ENCODE assay signal across 17 cellular contexts in the genomic region with DNA sequence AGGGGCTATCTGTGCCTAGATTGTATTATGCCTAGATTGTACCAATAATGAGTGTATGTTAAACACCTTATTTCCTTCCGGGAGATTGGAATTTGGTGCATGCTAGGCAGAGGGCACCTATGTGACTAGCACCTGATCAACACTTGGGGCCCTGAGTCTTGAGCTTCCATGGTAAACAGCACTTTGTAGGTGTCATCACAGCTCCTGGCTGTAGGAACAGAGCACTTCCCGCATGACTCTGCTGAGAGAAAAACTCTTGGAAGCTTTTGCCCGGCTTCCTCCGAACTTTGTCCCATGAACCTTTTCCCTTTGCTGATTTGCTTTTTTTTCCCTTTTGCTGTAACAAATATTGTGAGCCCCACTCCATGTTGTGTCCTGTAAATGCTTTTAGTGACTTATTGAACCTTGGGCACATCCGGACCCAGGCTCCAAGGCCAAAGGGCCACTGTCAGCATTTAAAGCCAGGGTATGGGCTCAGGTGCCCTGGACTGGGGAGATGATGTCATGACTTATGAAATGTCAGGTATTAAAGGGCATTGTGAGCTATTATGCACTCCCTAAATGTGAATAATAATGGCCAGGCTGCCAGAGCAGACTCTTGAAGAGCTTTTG.
DNase-seq lines count a peak whose midpoint lies in the region; ATAC-seq, FAIRE-seq and TF ChIP-seq lines count a peak whose summit lies in the region.
"Had no signal": no experiment of that assay in that cellular context is flagged by ENCODE, and none has a peak within 500 bp of the region (broad histone marks: within the 10 kb centered on the region; RNA-seq: fewer than 3 reads in every experiment).

No MANE protein-coding gene starts in this region.

- POLR2A ChIA-PET in HepG2 (lab: Yijun Ruan, JAX), result no interaction called here

- H3K9me3 Mint-ChIP-seq in mesothelial cell of epicardium, result no peaks in the 10 kb centered on the region
- H3K9me3 Mint-ChIP-seq: CD14-positive monocyte; CD4-positive, alpha-beta memory T cell; H9 had no signal

- no peaks in the 10 kb centered on the region for H3K36me3 ChIP-seq in HepG2 (replicated peaks in 1 of 2; ENCODE audit: control insufficient read depth in 1 of 2, insufficient read depth in 2 of 2, low read length in 2 of 2)

- no peak for TF ChIP-seq POLR2A in HepG2 (IDR thresholded peaks at IDR 0.05; ENCODE audit: insufficient read depth in 1 of 2, low read depth in 2 of 2, low read length in 2 of 2)
- no peak for TF ChIP-seq POLR2A in GM12892 (IDR thresholded peaks at IDR 0.05; ENCODE audit: low read depth, low read length)

- peaks cover 5% of the 10 kb centered on the region for H3K36me3 Mint-ChIP-seq in mesothelial cell of epicardium
- H3K36me3 Mint-ChIP-seq: CD14-positive monocyte; CD4-positive, alpha-beta memory T cell had no signal

- TF ChIP-seq EP300 in HepG2 (IDR thresholded peaks at IDR 0.05; ENCODE audit: low read depth in 2 of 2, low read length in 2 of 2) (no peak; a peak in 1 of 4 replicates), HepG2 (CRISPR knock-in tag; IDR thresholded peaks at IDR 0.05; ENCODE audit: borderline replicate concordance) (no peak)

- H3K4me1 Mint-ChIP-seq in mesothelial cell of epicardium, result peaks cover 47% of the 10 kb centered on the region
- H3K4me1 Mint-ChIP-seq: CD14-positive monocyte; CD4-positive, alpha-beta memory T cell had no signal

- WGBS in HepG2 (ENCODE audit: low lambda C conversion rate), result 0% methylated on average over 4 of the region's 5 CpGs

- FAIRE-seq in HepG2 (lab: Jason Lieb, UNC), result no peak
- FAIRE-seq in GM12892 (lab: Jason Lieb, UNC), result no peak
- FAIRE-seq: H1, HTR-8/SVneo had no signal

- peak overlapping the region; percentile 30; the same call in 1 of the 2 replicates for H3K4me2 ChIP-seq in HepG2 (ENCODE audit: low read depth, low read length)
- H3K4me2 ChIP-seq: BLaER1 had no signal

- TF ChIP-seq RAD21 in HepG2 (CRISPR knock-in tag; IDR thresholded peaks at IDR 0.05), result no peak

- in situ Hi-C loops in HepG2 (cut with HindIII; ENCODE audit: extremely low pct_ligation_motif_present, low pct_unique_long_range_greater_than_20kb), result no loop called here

- peak; percentile 81 for ATAC-seq in HepG2

- no peaks in the 10 kb centered on the region for H3K9me3 ChIP-seq in HepG2 (ENCODE audit: low read length)
- H3K9me3 ChIP-seq: BLaER1 had no signal

- H3K27ac ChIP-seq in HepG2 (ENCODE audit: extremely low read length, insufficient read depth, low read length), result peak overlapping the region; percentile 63
- H3K27ac ChIP-seq: 22Rv1, BLaER1 had no signal

- H3K4me1 ChIP-seq in HepG2 (ENCODE audit: insufficient read depth, low read length), result peaks cover 30% of the 10 kb centered on the region

- DNase-seq in NCI-H510A treated with DMSO at 0.1 percent for 48 hours (lab: John Stamatoyannopoulos, UW) (peak; percentile 16), NCI-H510A (lab: John Stamatoyannopoulos, UW) (no peak), HepG2 (ENCODE audit: low spot score) (peak; percentile 34), mesothelial cell of epicardium (ENCODE audit: low spot score in 2 of 2, unreplicated experiment in 2 of 2) (no peak), GM12892 (ENCODE audit: insufficient read length) (no peak), cardiac septum (ENCODE audit: low spot score) (no peak), NCI-H748 (lab: John Stamatoyannopoulos, UW; ENCODE audit: unreplicated experiment) (no peak), NCI-H446 treated with DMSO at 0.1 percent for 48 hours (lab: John Stamatoyannopoulos, UW) (no peak)
- DNase-seq: CD4-positive, alpha-beta memory T cell; DMS153; GF-D8; H9 had no signal

- H3K27me3 ChIP-seq in HepG2 (ENCODE audit: control insufficient read depth in 1 of 2, insufficient read depth in 2 of 2, low read length in 2 of 2), result no peaks in the 10 kb centered on the region
- H3K27me3 ChIP-seq: BLaER1 had no signal

- no peaks in the 10 kb centered on the region for H3K27me3 Mint-ChIP-seq in mesothelial cell of epicardium (ENCODE audit: low read depth)

- intact Hi-C loops in HepG2 (cut with micrococcal nuclease; ENCODE audit: unreplicated experiment) (no loop called here), cardiac septum (cut with DNase I) (loop anchor here (5.0 kb wide), 1 partner anchor 402 kb away; no protein-coding TSS in a partner anchor)

- no peak overlapping the region for H3K4me3 ChIP-seq in HepG2 (replicated peaks in 1 of 3; ENCODE audit: insufficient read depth in 1 of 3, low read depth in 2 of 3, low read length in 3 of 3)
- H3K4me3 ChIP-seq: BLaER1 had no signal

- no peaks in the 10 kb centered on the region for H4K20me1 ChIP-seq in HepG2 (ENCODE audit: insufficient read depth, low read length)

- CTCF ChIA-PET in HepG2 (lab: Yijun Ruan, JAX; ENCODE audit: low intra/inter-chr PET ratio, low total read pairs), result no interaction called here

- peak overlapping the region; percentile 7 for H3K27ac Mint-ChIP-seq in mesothelial cell of epicardium
- H3K27ac Mint-ChIP-seq: CD14-positive monocyte; CD4-positive, alpha-beta memory T cell had no signal

- H3K9ac ChIP-seq in HepG2 (ENCODE audit: insufficient read depth, low read depth, low read length), result no peak overlapping the region
- H3K9ac ChIP-seq: BLaER1 had no signal

- H3K79me2 ChIP-seq in HepG2 (ENCODE audit: insufficient read depth, low read length), result no peaks in the 10 kb centered on the region

- no peak overlapping the region for H3K4me3 Mint-ChIP-seq in mesothelial cell of epicardium
- H3K4me3 Mint-ChIP-seq: CD4-positive, alpha-beta memory T cell; H9 had no signal

- TF ChIP-seq CTCF in HepG2 (CRISPR knock-in tag; IDR thresholded peaks at IDR 0.05) (no peak), mesothelial cell of epicardium (IDR thresholded peaks at IDR 0.05; ENCODE audit: unreplicated experiment) (no peak)

- H2AFZ ChIP-seq in HepG2 (ENCODE audit: low read length), result no peak overlapping the region

- no TSS peak for BruUV-seq in HepG2 (replicated peaks; lab: Mats Ljungman, UMichigan)

TF ChIP-seq in HepG2, 621 proteins besides CTCF, POLR2A, EP300 and RAD21 (continues in another document):
- 0 out of 2 replicates have a peak, but pooled peaks have one; percentile 4 for TF ChIP-seq CEBPG (CRISPR knock-in tag; IDR thresholded peaks at IDR 0.05)
- TF ChIP-seq SOX6 (IDR thresholded peaks at IDR 0.05), result no peak
- TF ChIP-seq SOX6 (CRISPR knock-in tag; IDR thresholded peaks at IDR 0.05), result 0 out of 2 replicates have a peak, but pooled peaks have one; percentile 10
- TF ChIP-seq MAFF (IDR thresholded peaks at IDR 0.05; ENCODE audit: low read depth, low read length), result peak; percentile 77
- TF ChIP-seq MAF1 (CRISPR knock-in tag; IDR thresholded peaks at IDR 0.05; ENCODE audit: borderline replicate concordance), result no peak
- TF ChIP-seq WIZ (CRISPR knock-in tag; IDR thresholded peaks at IDR 0.05), result 0 out of 2 replicates have a peak, but pooled peaks have one; percentile 49
- peak; percentile 37; the same call in 1 of the 2 replicates for TF ChIP-seq FOXA3 (CRISPR knock-in tag; IDR thresholded peaks at IDR 0.05)
- TF ChIP-seq, protein P1, sequence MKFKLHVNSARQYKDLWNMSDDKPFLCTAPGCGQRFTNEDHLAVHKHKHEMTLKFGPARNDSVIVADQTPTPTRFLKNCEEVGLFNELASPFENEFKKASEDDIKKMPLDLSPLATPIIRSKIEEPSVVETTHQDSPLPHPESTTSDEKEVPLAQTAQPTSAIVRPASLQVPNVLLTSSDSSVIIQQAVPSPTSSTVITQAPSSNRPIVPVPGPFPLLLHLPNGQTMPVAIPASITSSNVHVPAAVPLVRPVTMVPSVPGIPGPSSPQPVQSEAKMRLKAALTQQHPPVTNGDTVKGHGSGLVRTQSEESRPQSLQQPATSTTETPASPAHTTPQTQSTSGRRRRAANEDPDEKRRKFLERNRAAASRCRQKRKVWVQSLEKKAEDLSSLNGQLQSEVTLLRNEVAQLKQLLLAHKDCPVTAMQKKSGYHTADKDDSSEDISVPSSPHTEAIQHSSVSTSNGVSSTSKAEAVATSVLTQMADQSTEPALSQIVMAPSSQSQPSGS (CRISPR knock-in tag; IDR thresholded peaks at IDR 0.05), result peak; percentile 41; the same call in 1 of the 2 replicates
- TF ChIP-seq FOXK1 (CRISPR knock-in tag; IDR thresholded peaks at IDR 0.05; ENCODE audit: borderline replicate concordance, low read depth), result peak; percentile 35; the same call in 1 of the 2 replicates
- peak; percentile 83 to 84 for TF ChIP-seq MAFK (conservative IDR thresholded peaks at IDR 0.05 in 1 of 2, IDR thresholded peaks at IDR 0.05 in 1 of 2; ENCODE audit: low read length in 2 of 2)
- TF ChIP-seq FOXP1 (IDR thresholded peaks at IDR 0.05), result no peak
- peak; percentile 9; the same call in 1 of the 2 replicates for TF ChIP-seq FOXP1 (CRISPR knock-in tag; IDR thresholded peaks at IDR 0.05)
- TF ChIP-seq, protein P2, sequence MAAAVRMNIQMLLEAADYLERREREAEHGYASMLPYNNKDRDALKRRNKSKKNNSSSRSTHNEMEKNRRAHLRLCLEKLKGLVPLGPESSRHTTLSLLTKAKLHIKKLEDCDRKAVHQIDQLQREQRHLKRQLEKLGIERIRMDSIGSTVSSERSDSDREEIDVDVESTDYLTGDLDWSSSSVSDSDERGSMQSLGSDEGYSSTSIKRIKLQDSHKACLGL (CRISPR knock-in tag; IDR thresholded peaks at IDR 0.05), result no peak
- no peak for TF ChIP-seq ZNF383 (CRISPR knock-in tag; IDR thresholded peaks at IDR 0.05; ENCODE audit: borderline replicate concordance)
- TF ChIP-seq ATF1 (CRISPR knock-in tag; IDR thresholded peaks at IDR 0.05), result 0 out of 2 replicates have a peak, but pooled peaks have one; percentile 18
- TF ChIP-seq, protein P3, sequence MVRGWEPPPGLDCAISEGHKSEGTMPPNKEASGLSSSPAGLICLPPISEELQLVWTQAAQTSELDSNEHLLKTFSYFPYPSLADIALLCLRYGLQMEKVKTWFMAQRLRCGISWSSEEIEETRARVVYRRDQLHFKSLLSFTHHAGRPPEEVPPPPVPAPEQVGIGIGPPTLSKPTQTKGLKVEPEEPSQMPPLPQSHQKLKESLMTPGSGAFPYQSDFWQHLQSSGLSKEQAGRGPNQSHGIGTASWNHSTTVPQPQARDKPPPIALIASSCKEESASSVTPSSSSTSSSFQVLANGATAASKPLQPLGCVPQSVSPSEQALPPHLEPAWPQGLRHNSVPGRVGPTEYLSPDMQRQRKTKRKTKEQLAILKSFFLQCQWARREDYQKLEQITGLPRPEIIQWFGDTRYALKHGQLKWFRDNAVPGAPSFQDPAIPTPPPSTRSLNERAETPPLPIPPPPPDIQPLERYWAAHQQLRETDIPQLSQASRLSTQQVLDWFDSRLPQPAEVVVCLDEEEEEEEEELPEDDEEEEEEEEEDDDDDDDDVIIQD (CRISPR knock-in tag; IDR thresholded peaks at IDR 0.05; ENCODE audit: low read depth), result 0 out of 2 replicates have a peak, but pooled peaks have one; percentile 34
- TF ChIP-seq NR2C2 (CRISPR knock-in tag; IDR thresholded peaks at IDR 0.05; ENCODE audit: borderline replicate concordance), result no peak
- peak; percentile 78 for TF ChIP-seq ATF7 (IDR thresholded peaks at IDR 0.05)
- TF ChIP-seq ATF7 (CRISPR knock-in tag; IDR thresholded peaks at IDR 0.05), result no peak

Comparison
In these comparisons a context has a peak if more than half of its experiments do, and no peak if none do; other contexts are left out.
1. DNase-seq: peak in NCI-H510A treated with DMSO at 0.1 percent for 48 hours (single experiment) and HepG2 (single experiment); none in NCI-H510A (single experiment), mesothelial cell of epicardium (0 of 2), GM12892 (single experiment), cardiac septum (single experiment), NCI-H748 (single experiment) and NCI-H446 treated with DMSO at 0.1 percent for 48 hours (single experiment).